1 cellular context compared by ENCODE assay signal in genomic region chr5:94359880-94360279, GRCh38.
TF ChIP-seq lines count a peak whose summit lies in the region.

No MANE protein-coding gene starts in this region.

TF ChIP-seq in GM23338, 12 proteins besides CTCF, POLR2A, EP300 and RAD21 (continued from another document):
- TF ChIP-seq, protein P1, sequence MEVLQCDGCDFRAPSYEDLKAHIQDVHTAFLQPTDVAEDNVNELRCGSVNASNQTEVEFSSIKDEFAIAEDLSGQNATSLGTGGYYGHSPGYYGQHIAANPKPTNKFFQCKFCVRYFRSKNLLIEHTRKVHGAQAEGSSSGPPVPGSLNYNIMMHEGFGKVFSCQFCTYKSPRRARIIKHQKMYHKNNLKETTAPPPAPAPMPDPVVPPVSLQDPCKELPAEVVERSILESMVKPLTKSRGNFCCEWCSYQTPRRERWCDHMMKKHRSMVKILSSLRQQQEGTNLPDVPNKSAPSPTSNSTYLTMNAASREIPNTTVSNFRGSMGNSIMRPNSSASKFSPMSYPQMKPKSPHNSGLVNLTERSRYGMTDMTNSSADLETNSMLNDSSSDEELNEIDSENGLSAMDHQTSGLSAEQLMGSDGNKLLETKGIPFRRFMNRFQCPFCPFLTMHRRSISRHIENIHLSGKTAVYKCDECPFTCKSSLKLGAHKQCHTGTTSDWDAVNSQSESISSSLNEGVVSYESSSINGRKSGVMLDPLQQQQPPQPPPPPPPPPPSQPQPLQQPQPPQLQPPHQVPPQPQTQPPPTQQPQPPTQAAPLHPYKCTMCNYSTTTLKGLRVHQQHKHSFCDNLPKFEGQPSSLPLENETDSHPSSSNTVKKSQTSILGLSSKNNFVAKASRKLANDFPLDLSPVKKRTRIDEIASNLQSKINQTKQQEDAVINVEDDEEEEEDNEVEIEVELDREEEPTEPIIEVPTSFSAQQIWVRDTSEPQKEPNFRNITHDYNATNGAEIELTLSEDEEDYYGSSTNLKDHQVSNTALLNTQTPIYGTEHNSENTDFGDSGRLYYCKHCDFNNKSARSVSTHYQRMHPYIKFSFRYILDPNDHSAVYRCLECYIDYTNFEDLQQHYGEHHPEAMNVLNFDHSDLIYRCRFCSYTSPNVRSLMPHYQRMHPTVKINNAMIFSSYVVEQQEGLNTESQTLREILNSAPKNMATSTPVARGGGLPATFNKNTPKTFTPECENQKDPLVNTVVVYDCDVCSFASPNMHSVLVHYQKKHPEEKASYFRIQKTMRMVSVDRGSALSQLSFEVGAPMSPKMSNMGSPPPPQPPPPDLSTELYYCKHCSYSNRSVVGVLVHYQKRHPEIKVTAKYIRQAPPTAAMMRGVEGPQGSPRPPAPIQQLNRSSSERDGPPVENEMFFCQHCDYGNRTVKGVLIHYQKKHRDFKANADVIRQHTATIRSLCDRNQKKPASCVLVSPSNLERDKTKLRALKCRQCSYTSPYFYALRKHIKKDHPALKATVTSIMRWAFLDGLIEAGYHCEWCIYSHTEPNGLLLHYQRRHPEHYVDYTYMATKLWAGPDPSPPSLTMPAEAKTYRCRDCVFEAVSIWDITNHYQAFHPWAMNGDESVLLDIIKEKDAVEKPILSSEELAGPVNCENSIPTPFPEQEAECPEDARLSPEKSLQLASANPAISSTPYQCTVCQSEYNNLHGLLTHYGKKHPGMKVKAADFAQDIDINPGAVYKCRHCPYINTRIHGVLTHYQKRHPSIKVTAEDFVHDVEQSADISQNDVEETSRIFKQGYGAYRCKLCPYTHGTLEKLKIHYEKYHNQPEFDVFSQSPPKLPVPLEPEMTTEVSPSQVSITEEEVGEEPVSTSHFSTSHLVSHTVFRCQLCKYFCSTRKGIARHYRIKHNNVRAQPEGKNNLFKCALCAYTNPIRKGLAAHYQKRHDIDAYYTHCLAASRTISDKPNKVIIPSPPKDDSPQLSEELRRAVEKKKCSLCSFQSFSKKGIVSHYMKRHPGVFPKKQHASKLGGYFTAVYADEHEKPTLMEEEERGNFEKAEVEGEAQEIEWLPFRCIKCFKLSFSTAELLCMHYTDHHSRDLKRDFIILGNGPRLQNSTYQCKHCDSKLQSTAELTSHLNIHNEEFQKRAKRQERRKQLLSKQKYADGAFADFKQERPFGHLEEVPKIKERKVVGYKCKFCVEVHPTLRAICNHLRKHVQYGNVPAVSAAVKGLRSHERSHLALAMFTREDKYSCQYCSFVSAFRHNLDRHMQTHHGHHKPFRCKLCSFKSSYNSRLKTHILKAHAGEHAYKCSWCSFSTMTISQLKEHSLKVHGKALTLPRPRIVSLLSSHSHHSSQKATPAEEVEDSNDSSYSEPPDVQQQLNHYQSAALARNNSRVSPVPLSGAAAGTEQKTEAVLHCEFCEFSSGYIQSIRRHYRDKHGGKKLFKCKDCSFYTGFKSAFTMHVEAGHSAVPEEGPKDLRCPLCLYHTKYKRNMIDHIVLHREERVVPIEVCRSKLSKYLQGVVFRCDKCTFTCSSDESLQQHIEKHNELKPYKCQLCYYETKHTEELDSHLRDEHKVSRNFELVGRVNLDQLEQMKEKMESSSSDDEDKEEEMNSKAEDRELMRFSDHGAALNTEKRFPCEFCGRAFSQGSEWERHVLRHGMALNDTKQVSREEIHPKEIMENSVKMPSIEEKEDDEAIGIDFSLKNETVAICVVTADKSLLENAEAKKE (CRISPR knock-in tag; IDR thresholded peaks at IDR 0.05), result no peak
- TF ChIP-seq NANOG (IDR thresholded peaks at IDR 0.05; ENCODE audit: borderline replicate concordance) (no peak), CREB1 (CRISPR knock-in tag; IDR thresholded peaks at IDR 0.05; ENCODE audit: low read depth) (no peak), ETS1 (IDR thresholded peaks at IDR 0.05) (no peak), ZNF114 (CRISPR knock-in tag; IDR thresholded peaks at IDR 0.05) (no peak), EZH2 (IDR thresholded peaks at IDR 0.05; ENCODE audit: low read depth, unreplicated experiment) (no peak)
